ENCODE assay signal across 1 cellular context in genomic region chr20:731891-732560, GRCh38.
TF ChIP-seq lines count a peak whose summit lies in the region.

No MANE protein-coding gene starts in this region.

TF ChIP-seq in H1, 55 proteins besides CTCF, POLR2A, EP300 and RAD21:
- TF ChIP-seq EZH2 (IDR thresholded peaks at IDR 0.05; ENCODE audit: low read depth, low read length, severe bottlenecking) (no peak), BACH1 (IDR thresholded peaks at IDR 0.05; ENCODE audit: low read length) (no peak), SP4 (IDR thresholded peaks at IDR 0.05; ENCODE audit: low read length) (no peak), ATF3 (IDR thresholded peaks at IDR 0.05; ENCODE audit: insufficient read depth, low read depth, low read length) (no peak), ATF2 (IDR thresholded peaks at IDR 0.05; ENCODE audit: low read length) (no peak), CHD1 (IDR thresholded peaks at IDR 0.05; ENCODE audit: low read depth, low read length) (no peak), BRCA1 (IDR thresholded peaks at IDR 0.05; ENCODE audit: low read depth, low read length) (no peak)
TF ChIP-seq in H1: peak in this region for 0.
